9 cellular contexts compared by ENCODE assay signal in genomic region chr5:14581333-14581890, GRCh38. TPM values are rescaled to one million over a fixed set of nuclear protein-coding genes. Genes with fewer than 3 reads are reported as not detected.
DNase-seq lines count a peak whose midpoint lies in the region; ATAC-seq, FAIRE-seq and TF ChIP-seq lines count a peak whose summit lies in the region.
"Had no signal": no experiment of that assay in that cellular context is flagged by ENCODE, and none has a peak within 500 bp of the region (broad histone marks: within the 10 kb centered on the region; RNA-seq: fewer than 3 reads in every experiment).

Gene OTULINL (plus strand): TSS chr5:14581792. CDS start chr5:14581895, 103 bp downstream.

- H3K4me3 ChIP-seq in body of pancreas (peak within 1 kb of the TSS; percentile 72), iPS-20b (ENCODE audit: low read length) (peak within 1 kb of the TSS; percentile 75), small intestine (ENCODE audit: low read depth in 1 of 2, low read length in 2 of 2) (peak within 1 kb of the TSS; percentile 89 to 97)

- peak within 1 kb of the TSS; percentile 70; the same call in 1 of the 2 replicates for H3K9ac ChIP-seq in iPS-20b (ENCODE audit: low read depth, low read length)

- DNase-seq in NCI-H1436 (lab: John Stamatoyannopoulos, UW) = peak; percentile 77
- no peak for DNase-seq in NCI-H1436 treated with DMSO at 0.1 percent for 48 hours (lab: John Stamatoyannopoulos, UW)
- DNase-seq in NCI-H2107 (lab: John Stamatoyannopoulos, UW) = peak; percentile 77
- peak; percentile 82 for DNase-seq in UCSD-AML1 (lab: John Stamatoyannopoulos, UW; ENCODE audit: unreplicated experiment)
- peak; percentile 87 to 91 (median 88) for DNase-seq in body of pancreas
- peak; percentile 87 for DNase-seq in small intestine

- H3K27me3 ChIP-seq in body of pancreas (no peaks in the 10 kb centered on the region), iPS-20b (ENCODE audit: insufficient read depth, low read length) (peaks cover 51% of the 10 kb centered on the region), small intestine (ENCODE audit: control insufficient read depth in 2 of 2, insufficient read depth in 2 of 2, low read length in 2 of 2) (no peaks in the 10 kb centered on the region)

- ATAC-seq in HG02981 (IDR thresholded peaks at IDR 0.05; ENCODE audit: unreplicated experiment) = peak; percentile 97
- ATAC-seq in body of pancreas = peak; percentile 90

- intact Hi-C loops in body of pancreas (cut with DNase I) = no loop called here

- H3K27ac ChIP-seq in body of pancreas = peak within 1 kb of the TSS; percentile 76 to 85 (median 80)
- H3K27ac ChIP-seq in iPS-20b (ENCODE audit: low read length) = no peak within 1 kb of the TSS
- H3K27ac ChIP-seq in small intestine (ENCODE audit: low read depth in 1 of 2, low read length in 1 of 2) = peak within 1 kb of the TSS; percentile 77 to 93

- peak in 2 of 3 donors; percentile 18 to 29 for TF ChIP-seq POLR2A in body of pancreas (IDR thresholded peaks at IDR 0.05)

- H3K36me3 ChIP-seq in body of pancreas (replicated peaks in 1 of 2; ENCODE audit: insufficient read depth in 1 of 2, low read depth in 2 of 2) = no peaks in the 10 kb centered on the region
- H3K36me3 ChIP-seq in iPS-20b (ENCODE audit: insufficient read depth, low read depth, low read length) = no peaks in the 10 kb centered on the region
- no peaks in the 10 kb centered on the region for H3K36me3 ChIP-seq in small intestine (ENCODE audit: control insufficient read depth in 2 of 2, insufficient read depth in 2 of 2, low read length in 2 of 2)

- TF ChIP-seq CTCF in body of pancreas (IDR thresholded peaks at IDR 0.05) = no peak

- no peak for FAIRE-seq in small intestine (lab: Jason Lieb, UNC)
- FAIRE-seq: A204.1 had no signal

- 0 to 2% methylated on average over 2 to 45 of the region's 57 CpGs for whole genome bisulfite sequencing in body of pancreas, 2 donors
- WGBS in small intestine, 3 donors = 0 to 1% (median 0%) methylated on average over 42 to 57 of the region's 57 CpGs

- H3K4me1 ChIP-seq in body of pancreas (peaks cover 52% of the 10 kb centered on the region), iPS-20b (ENCODE audit: insufficient read depth, low read length) (no peaks in the 10 kb centered on the region; the same call in 1 of the 2 replicates), small intestine (ENCODE audit: control insufficient read depth in 2 of 2, insufficient read depth in 1 of 2, low read depth in 1 of 2, low read length in 1 of 2) (peaks cover 3 to 7% of the 10 kb centered on the region in 2 donors)

- no peaks in the 10 kb centered on the region for H3K9me3 ChIP-seq in body of pancreas
- peaks cover 3% of the 10 kb centered on the region; the same call in 1 of the 2 replicates for H3K9me3 ChIP-seq in iPS-20b (ENCODE audit: insufficient read depth, low read depth, low read length)
- H3K9me3 ChIP-seq in small intestine (ENCODE audit: control insufficient read depth, low read depth) = no peaks in the 10 kb centered on the region

RNA-seq across cellular contexts. Expression of gene OTULINL, which starts in this region (rescaled TPM):
- 10 to 100 TPM in 1 of 2 donors, 1 to 10 TPM in 1; 3.3 to 26.2 TPM for total RNA-seq in body of pancreas
- polyA plus RNA-seq in small intestine = 10 to 100 TPM in 1 of 3 donors, 1 to 10 TPM in 2; 4.7 to 17.6 (median 6.5) TPM
